23 cellular contexts compared by ENCODE assay signal in the genomic region with DNA sequence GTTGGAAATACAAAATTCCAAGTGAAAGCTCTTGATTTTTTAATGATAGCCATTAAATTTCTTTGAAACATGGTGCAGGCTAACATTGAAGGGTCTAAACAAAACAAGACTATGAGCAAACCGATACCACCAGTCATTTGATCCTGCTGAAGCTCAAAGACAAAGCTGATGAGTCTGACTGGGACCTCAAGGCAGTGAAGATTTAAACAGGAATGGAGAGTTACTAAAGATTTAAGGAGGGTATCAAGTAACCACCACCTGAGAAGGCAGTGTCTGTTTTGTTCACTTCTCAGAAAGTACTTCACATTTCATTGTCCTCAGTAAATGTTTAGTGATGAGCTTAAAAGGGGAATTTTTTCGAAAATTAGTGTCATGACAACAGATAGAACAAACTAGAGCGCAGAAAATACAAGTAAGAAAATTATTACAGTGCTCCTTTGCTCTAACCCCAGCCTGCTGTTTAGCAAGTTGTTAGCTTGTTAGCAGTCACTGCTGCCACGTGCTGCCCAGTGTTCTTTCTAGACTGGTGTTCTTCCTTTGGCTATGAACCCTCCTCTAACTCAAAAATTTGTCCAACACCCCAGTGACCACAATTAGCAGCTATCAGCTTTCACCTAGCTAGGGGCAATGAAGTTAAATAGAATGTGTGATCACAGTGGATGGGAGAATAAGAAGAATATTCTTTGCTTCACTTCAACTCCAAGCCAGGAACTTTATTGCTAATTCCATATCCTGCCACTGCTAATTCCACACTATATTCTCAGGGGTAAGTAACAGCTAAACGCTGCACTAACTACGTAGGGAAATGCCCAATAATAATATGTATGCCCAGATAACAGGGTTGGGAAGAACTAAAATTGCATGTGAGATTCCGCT.
"Had no signal": no experiment of that assay in that cellular context is flagged by ENCODE, and none has a peak within 500 bp of the region (broad histone marks: within the 10 kb centered on the region; RNA-seq: fewer than 3 reads in every experiment).

No MANE protein-coding gene starts in this region.

- H3K9me3 Mint-ChIP-seq: activated CD4-positive, alpha-beta T cell treated with anti-CD3 and anti-CD28 coated beads, Interleukin-2, amount 10 ng/mL, durations not matched to agents 24 days and 14 days; activated naive CD4-positive, alpha-beta T cell treated with anti-CD3 and anti-CD28 coated beads for 36 hours; activated T-cell treated with anti-CD3 and anti-CD28 coated beads, Interleukin-2, amount 50 U/mL, for 24 hours; endodermal cell; neural crest cell; stimulated activated effector memory CD8-positive, alpha-beta T cell treated with anti-CD3 and anti-CD28 coated beads, Interleukin-12 subunit alpha, Interleukin-12 subunit beta, amount 100 ng/mL, for 72 hours had no signal

- H3K27ac ChIP-seq: body of pancreas, colonic mucosa, epithelial cell of prostate, hepatocyte, prostate gland, stomach had no signal

- DNase-seq: activated CD4-positive, alpha-beta T cell treated with anti-CD3 and anti-CD28 coated beads, Interleukin-2, amount 10 ng/mL, durations not matched to agents 24 days and 14 days; activated CD8-positive, alpha-beta T cell treated with anti-CD3 and anti-CD28 coated beads, Interleukin-2, amount 10 ng/mL, durations not matched to agents 7 days and 5 days; activated naive CD4-positive, alpha-beta T cell treated with anti-CD3 and anti-CD28 coated beads for 36 hours; activated T-cell treated with anti-CD3 and anti-CD28 coated beads, Interleukin-2, amount 50 U/mL, for 24 hours; body of pancreas; central memory CD4-positive, alpha-beta T cell; colonic mucosa; endodermal cell; foreskin fibroblast; islet precursor cell; left colon; midbrain; right cardiac atrium; small intestine; stimulated activated CD4-positive, alpha-beta T cell treated with anti-CD3 and anti-CD28 coated beads, Interleukin-4, amount 100 ng/mL, for 1 hour; stomach; T1000; trophoblast cell had no signal

- H3K27ac Mint-ChIP-seq: activated CD4-positive, alpha-beta T cell treated with anti-CD3 and anti-CD28 coated beads, Interleukin-2, amount 10 ng/mL, durations not matched to agents 24 days and 14 days; activated CD8-positive, alpha-beta T cell treated with anti-CD3 and anti-CD28 coated beads, Interleukin-2, amount 10 ng/mL, durations not matched to agents 7 days and 5 days; activated naive CD4-positive, alpha-beta T cell treated with anti-CD3 and anti-CD28 coated beads for 36 hours; activated T-cell treated with anti-CD3 and anti-CD28 coated beads, Interleukin-2, amount 50 U/mL, for 24 hours; endodermal cell had no signal

- H3K9me3 ChIP-seq: body of pancreas, colonic mucosa, prostate gland, stomach had no signal

- H3K27me3 ChIP-seq: body of pancreas, colonic mucosa, hepatocyte, stomach had no signal

- H3K4me1 ChIP-seq: body of pancreas, colonic mucosa, prostate gland, stomach had no signal

- H2AFZ ChIP-seq: hepatocyte had no signal

- H3K4me3 ChIP-seq: body of pancreas, colonic mucosa, hepatocyte, prostate gland, stomach had no signal

- H3K4me1 Mint-ChIP-seq: activated CD4-positive, alpha-beta T cell treated with anti-CD3 and anti-CD28 coated beads, Interleukin-2, amount 10 ng/mL, durations not matched to agents 24 days and 14 days; endodermal cell; neural crest cell had no signal

- ATAC-seq: activated CD8-positive, alpha-beta T cell treated with anti-CD3 and anti-CD28 coated beads, Interleukin-2, amount 10 ng/mL, durations not matched to agents 7 days and 5 days; body of pancreas; left colon; right cardiac atrium; stimulated activated effector memory CD8-positive, alpha-beta T cell treated with anti-CD3 and anti-CD28 coated beads, Interleukin-12 subunit alpha, Interleukin-12 subunit beta, amount 100 ng/mL, for 72 hours had no signal

- H3K4me2 ChIP-seq: hepatocyte had no signal

- H3K4me3 Mint-ChIP-seq: activated CD4-positive, alpha-beta T cell treated with anti-CD3 and anti-CD28 coated beads, Interleukin-2, amount 10 ng/mL, durations not matched to agents 24 days and 14 days; activated CD8-positive, alpha-beta T cell treated with anti-CD3 and anti-CD28 coated beads, Interleukin-2, amount 10 ng/mL, durations not matched to agents 7 days and 5 days; activated naive CD4-positive, alpha-beta T cell treated with anti-CD3 and anti-CD28 coated beads for 36 hours; activated T-cell treated with anti-CD3 and anti-CD28 coated beads, Interleukin-2, amount 50 U/mL, for 24 hours; endodermal cell; neural crest cell; stimulated activated effector memory CD8-positive, alpha-beta T cell treated with anti-CD3 and anti-CD28 coated beads, Interleukin-12 subunit alpha, Interleukin-12 subunit beta, amount 100 ng/mL, for 72 hours had no signal

- H3K36me3 ChIP-seq: colonic mucosa, prostate gland had no signal

- H3K27me3 Mint-ChIP-seq: activated CD4-positive, alpha-beta T cell treated with anti-CD3 and anti-CD28 coated beads, Interleukin-2, amount 10 ng/mL, durations not matched to agents 24 days and 14 days; activated T-cell treated with anti-CD3 and anti-CD28 coated beads, Interleukin-2, amount 50 U/mL, for 24 hours had no signal
